13 cellular contexts compared by ENCODE assay signal in genomic region chr5:5026407-5026780, GRCh38.
"Had no signal": no experiment of that assay in that cellular context is flagged by ENCODE, and none has a peak within 500 bp of the region (broad histone marks: within the 10 kb centered on the region; RNA-seq: fewer than 3 reads in every experiment).

No MANE protein-coding gene starts in this region.

- H3K27me3 ChIP-seq: ascending aorta, left lung had no signal

- FAIRE-seq: endothelial cell of umbilical vein, islet of Langerhans had no signal

- H3K9me3 ChIP-seq: ascending aorta had no signal

- H3K36me3 ChIP-seq: ascending aorta, heart left ventricle, left lung had no signal

- H3K27ac ChIP-seq: ascending aorta, heart left ventricle, left lung had no signal

- H3K4me1 ChIP-seq: ascending aorta, heart left ventricle, left lung had no signal

- ATAC-seq: activated CD8-positive, alpha-beta T cell treated with anti-CD3 and anti-CD28 coated beads, Interleukin-2, amount 10 ng/mL, durations not matched to agents 7 days and 5 days; heart left ventricle; left lung; natural killer cell; right cardiac atrium had no signal

- H3K4me3 ChIP-seq: ascending aorta, heart left ventricle, left lung had no signal

- DNase-seq: activated CD8-positive, alpha-beta T cell treated with anti-CD3 and anti-CD28 coated beads, Interleukin-2, amount 10 ng/mL, durations not matched to agents 7 days and 5 days; activated naive CD4-positive, alpha-beta T cell; foreskin melanocyte; heart left ventricle; left lung; natural killer cell; nucleus accumbens; right cardiac atrium; stimulated activated naive B cell treated with anti-CD40 and anti-IgM and Interleukin-4, amounts not matched to agents 10 μg/mL and 1 μg/mL and 100 μg/mL, for 72 hours; substantia nigra had no signal
